Comparison of ENCODE assay signal across 25 cellular contexts in genomic region chr10:6407034-6407721, GRCh38.
DNase-seq lines count a peak whose midpoint lies in the region; ATAC-seq, FAIRE-seq and TF ChIP-seq lines count a peak whose summit lies in the region.
"Had no signal": no experiment of that assay in that cellular context is flagged by ENCODE, and none has a peak within 500 bp of the region (broad histone marks: within the 10 kb centered on the region; RNA-seq: fewer than 3 reads in every experiment).

No MANE protein-coding gene starts in this region.

- peak overlapping the region in 1 of 2 donors; percentile 53 for H3K4me3 ChIP-seq in neuronal stem cell (ENCODE audit: low read length in 2 of 2)
- H3K4me3 ChIP-seq: ascending aorta, pancreas had no signal

- H2AK5ac ChIP-seq in neuronal stem cell (ENCODE audit: low read depth, low read length): no peak overlapping the region

- no peak for TF ChIP-seq CTCF in RWPE1 (conservative IDR thresholded peaks at IDR 0.05; ENCODE audit: low read depth)
- no peak for TF ChIP-seq CTCF in natural killer cell (IDR thresholded peaks at IDR 0.05)

- peak overlapping the region; percentile 1 for H4K91ac ChIP-seq in neuronal stem cell (ENCODE audit: low read depth, low read length, poor library complexity)

- H3K27ac Mint-ChIP-seq in activated T-cell treated with anti-CD3 and anti-CD28 coated beads, Interleukin-2, amount 50 U/mL, for 24 hours: peak overlapping the region; percentile 81
- H3K27ac Mint-ChIP-seq in natural killer cell: peak overlapping the region in 1 of 2 donors; percentile 57
- H3K27ac Mint-ChIP-seq: activated naive CD4-positive, alpha-beta T cell treated with anti-CD3 and anti-CD28 coated beads for 36 hours; natural killer cell treated with Interleukin-12 subunit alpha and Interleukin-12 subunit beta and Interleukin-15 and Interleukin-18, amount 100 ng/mL, for 72 hours; type B pancreatic cell had no signal

- H4K8ac ChIP-seq in neuronal stem cell (ENCODE audit: low read depth, low read length): no peak overlapping the region

- no peaks in the 10 kb centered on the region for H3K4me1 ChIP-seq in neuronal stem cell (ENCODE audit: control insufficient read depth in 2 of 2, insufficient read depth in 1 of 2, low read depth in 1 of 2, low read length in 2 of 2)
- H3K4me1 ChIP-seq: BE2C, pancreas had no signal

- WGBS in neuronal stem cell (ENCODE audit: extremely low coverage in 2 of 2, insufficient read length in 2 of 2, insufficient replicate concordance in 1 of 2), 2 donors: no CpG with 5 or more reads among the region's 11 CpGs

- H3K36me3 ChIP-seq in neuronal stem cell (replicated peaks in 1 of 2; ENCODE audit: control insufficient read depth in 2 of 2, insufficient read depth in 2 of 2, low read length in 2 of 2): peaks cover 0 to 2% of the 10 kb centered on the region in 2 donors
- H3K36me3 ChIP-seq: ascending aorta, BE2C, pancreas had no signal

- FAIRE-seq in HTR-8/SVneo (lab: Jason Lieb, UNC): peak; percentile 94
- FAIRE-seq: A204.1, GM19239 had no signal

- peaks cover 55% of the 10 kb centered on the region for H3K4me1 Mint-ChIP-seq in activated T-cell treated with anti-CD3 and anti-CD28 coated beads, Interleukin-2, amount 50 U/mL, for 24 hours (ENCODE audit: low read depth)
- H3K4me1 Mint-ChIP-seq in natural killer cell: peaks cover 18 to 25% of the 10 kb centered on the region in 2 donors

- H3K9ac ChIP-seq in neuronal stem cell (ENCODE audit: low read depth, low read length, poor library complexity): peak overlapping the region; percentile 36

- no peak for ATAC-seq in natural killer cell
- ATAC-seq: natural killer cell treated with Interleukin-12 subunit alpha and Interleukin-12 subunit beta and Interleukin-15 and Interleukin-18, amount 100 ng/mL, for 72 hours; pancreas had no signal

- no peak overlapping the region for H3K4ac ChIP-seq in neuronal stem cell (ENCODE audit: low read length)

- no peak overlapping the region for H3K4me2 ChIP-seq in neuronal stem cell (ENCODE audit: insufficient read depth, low read length, poor library complexity, severe bottlenecking)

- peak overlapping the region; percentile 7 for H3K4me3 Mint-ChIP-seq in activated T-cell treated with anti-CD3 and anti-CD28 coated beads, Interleukin-2, amount 50 U/mL, for 24 hours
- H3K4me3 Mint-ChIP-seq in natural killer cell: no peak overlapping the region
- H3K4me3 Mint-ChIP-seq: activated naive CD4-positive, alpha-beta T cell treated with anti-CD3 and anti-CD28 coated beads for 36 hours; natural killer cell treated with Interleukin-12 subunit alpha and Interleukin-12 subunit beta and Interleukin-15 and Interleukin-18, amount 100 ng/mL, for 72 hours; type B pancreatic cell had no signal

- H3K79me1 ChIP-seq in neuronal stem cell (ENCODE audit: low read depth, low read length): no peaks in the 10 kb centered on the region

- peaks cover 0 to 14% (median 6%) of the 10 kb centered on the region in 3 experiments for H3K27me3 ChIP-seq in neuronal stem cell (ENCODE audit: control insufficient read depth in 3 of 3, insufficient read depth in 3 of 3, low read depth in 1 of 3, low read length in 3 of 3)
- H3K27me3 ChIP-seq: ascending aorta, BE2C, pancreas had no signal

- H2BK5ac ChIP-seq in neuronal stem cell (ENCODE audit: low read length): no peak overlapping the region

- no peak overlapping the region for H2BK120ac ChIP-seq in neuronal stem cell (ENCODE audit: low read depth, low read length)

- H3K18ac ChIP-seq in neuronal stem cell (ENCODE audit: low read length): no peak overlapping the region

- H3K9me3 Mint-ChIP-seq in activated T-cell treated with anti-CD3 and anti-CD28 coated beads, Interleukin-2, amount 50 U/mL, for 24 hours: no peaks in the 10 kb centered on the region
- H3K9me3 Mint-ChIP-seq in natural killer cell: no peaks in the 10 kb centered on the region
- H3K9me3 Mint-ChIP-seq: activated naive CD4-positive, alpha-beta T cell treated with anti-CD3 and anti-CD28 coated beads for 36 hours; natural killer cell treated with Interleukin-12 subunit alpha and Interleukin-12 subunit beta and Interleukin-15 and Interleukin-18, amount 100 ng/mL, for 72 hours; type B pancreatic cell had no signal

- POLR2A ChIA-PET in RWPE1 (lab: Yijun Ruan, JAX; ENCODE audit: low non-redundant PET): no interaction called here

- H2BK15ac ChIP-seq in neuronal stem cell (ENCODE audit: low read length): no peak overlapping the region

- H3K23ac ChIP-seq in neuronal stem cell (ENCODE audit: low read depth, low read length, poor library complexity): no peak overlapping the region

- no peaks in the 10 kb centered on the region for H3K27me3 Mint-ChIP-seq in activated T-cell treated with anti-CD3 and anti-CD28 coated beads, Interleukin-2, amount 50 U/mL, for 24 hours
- peaks cover 0 to 7% of the 10 kb centered on the region in 2 donors for H3K27me3 Mint-ChIP-seq in natural killer cell (ENCODE audit: low read depth in 2 of 2)

- CTCF ChIA-PET in RWPE1 (lab: Yijun Ruan, JAX): interaction anchor here (2.8 kb wide), 1 partner anchor 205 kb away, joined by 18 read pairs; the partner anchor contains the start of gene PFKFB3

- no peak for DNase-seq in activated T-cell treated with anti-CD3 and anti-CD28 coated beads, Interleukin-2, amount 50 U/mL, for 24 hours
- no peak for DNase-seq in activated T-cell treated with anti-CD3 and anti-CD28 coated beads, Interleukin-2, amount 50 U/mL, for 48 hours
- DNase-seq in HTR-8/SVneo (ENCODE audit: insufficient read length, low spot score) (no peak), neuronal stem cell (ENCODE audit: low spot score) (no peak), midbrain (lab: John Stamatoyannopoulos, UW) (no peak), RWPE1 (ENCODE audit: low spot score) (no peak), natural killer cell (no peak)
- peak; percentile 1 for DNase-seq in activated T-helper 9 cell treated with anti-CD3 and anti-CD28 coated beads, Interleukin-2, amount 50 U/mL, for 16 hours (ENCODE audit: low read depth)
- DNase-seq: activated CD8-positive, alpha-beta memory T cell treated with anti-CD3 and anti-CD28 coated beads, Interleukin-2, amount 50 U/mL, for 4 hours; activated naive CD4-positive, alpha-beta T cell treated with anti-CD3 and anti-CD28 coated beads for 36 hours; BE2C; Calu3; caudate nucleus; dermis blood vessel endothelial cell; islet precursor cell; NCI-H1048; NCI-H187; NCI-H2171 treated with DMSO at 0.1 percent for 48 hours; NCI-H526; pancreas had no signal

- H3K36me3 Mint-ChIP-seq in activated T-cell treated with anti-CD3 and anti-CD28 coated beads, Interleukin-2, amount 50 U/mL, for 24 hours (ENCODE audit: low read depth): no peaks in the 10 kb centered on the region
- no peaks in the 10 kb centered on the region for H3K36me3 Mint-ChIP-seq in natural killer cell
- H3K36me3 Mint-ChIP-seq: natural killer cell treated with Interleukin-12 subunit alpha and Interleukin-12 subunit beta and Interleukin-15 and Interleukin-18, amount 100 ng/mL, for 72 hours; type B pancreatic cell had no signal

- no peak overlapping the region for H2AFZ ChIP-seq in neuronal stem cell (ENCODE audit: low read length)

- H3K27ac ChIP-seq in neuronal stem cell (replicated peaks; ENCODE audit: low read length): no peak overlapping the region
- no peak overlapping the region for H3K27ac ChIP-seq in RWPE1
- H3K27ac ChIP-seq: ascending aorta, pancreas had no signal

- peak overlapping the region; percentile 78 for H2BK12ac ChIP-seq in neuronal stem cell (ENCODE audit: low read length)

- H3K14ac ChIP-seq in neuronal stem cell (ENCODE audit: low read length): peak overlapping the region; percentile 91

- peaks cover 0 to 4% of the 10 kb centered on the region in 2 donors for H3K9me3 ChIP-seq in neuronal stem cell (replicated peaks in 1 of 2; ENCODE audit: control insufficient read depth in 2 of 2, insufficient read depth in 1 of 2, low read depth in 1 of 2, low read length in 2 of 2)
- H3K9me3 ChIP-seq: ascending aorta, BE2C, pancreas had no signal

- intact Hi-C loops in natural killer cell (cut with micrococcal nuclease): no loop called here
